In the genomic region with DNA sequence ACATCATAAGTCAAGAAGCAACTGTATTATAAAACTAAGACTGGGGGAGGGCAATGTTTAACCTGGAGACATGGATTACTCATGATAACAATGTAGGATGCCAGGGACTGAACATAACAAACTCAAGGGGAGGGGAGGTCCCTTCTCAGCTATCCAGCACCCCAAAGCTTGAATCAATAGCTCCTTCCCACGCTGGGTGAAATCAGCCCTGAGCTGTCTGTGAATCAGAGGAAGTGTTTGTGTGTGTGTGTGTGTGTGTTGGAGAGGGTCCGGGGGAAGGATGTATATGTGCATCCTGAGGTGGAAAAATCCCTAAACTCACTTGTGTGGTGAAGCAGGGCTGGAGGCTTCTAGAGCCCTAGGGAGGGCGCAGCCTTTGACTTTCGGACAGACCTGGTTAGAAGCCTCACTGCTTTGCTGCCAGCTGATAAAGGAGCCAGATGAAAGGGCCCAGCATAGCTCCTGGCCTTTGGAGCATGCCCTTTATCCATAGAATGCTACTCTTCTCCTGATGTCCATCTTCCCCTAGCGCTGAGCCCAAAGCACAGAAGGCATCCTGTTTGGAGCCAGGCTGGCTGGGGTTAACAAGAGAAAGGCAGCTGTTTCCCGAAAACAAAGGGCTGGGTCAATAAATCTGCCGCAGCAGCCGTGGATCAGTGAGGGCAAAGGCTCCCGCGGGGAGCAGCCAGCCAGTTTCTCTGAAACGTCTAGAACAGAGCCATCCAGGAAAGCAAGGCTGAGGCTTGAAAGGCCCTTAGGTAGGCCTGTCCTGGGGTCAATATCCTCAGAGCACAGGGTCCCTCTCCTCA, we compare ENCODE assay signal across 10 cellular contexts. TPM values are rescaled to one million over a fixed set of nuclear protein-coding genes. Genes with fewer than 3 reads are reported as not detected.
DNase-seq lines count a peak whose midpoint lies in the region; ATAC-seq, FAIRE-seq and TF ChIP-seq lines count a peak whose summit lies in the region.
"Had no signal": no experiment of that assay in that cellular context is flagged by ENCODE, and none has a peak within 500 bp of the region (broad histone marks: within the 10 kb centered on the region; RNA-seq: fewer than 3 reads in every experiment).

No MANE protein-coding gene starts in this region.

- peak; percentile 67 for ATAC-seq in activated naive CD8-positive, alpha-beta T cell treated with anti-CD3 and anti-CD28 coated beads, Interleukin-2, amount 50 U/mL, for 24 hours
- ATAC-seq in SK-N-SH treated with all-trans-retinoic acid at 6 μM for 48 hours (peak; percentile 22), HG03439 (IDR thresholded peaks at IDR 0.05; ENCODE audit: unreplicated experiment) (no peak)

- peaks cover 41% of the 10 kb centered on the region for H3K4me1 ChIP-seq in keratinocyte (ENCODE audit: control insufficient read depth, extremely low read depth, insufficient read depth, low read length)

- H3K27me3 Mint-ChIP-seq in activated naive CD8-positive, alpha-beta T cell treated with anti-CD3 and anti-CD28 coated beads, Interleukin-2, amount 50 U/mL, for 24 hours: peaks cover 2% of the 10 kb centered on the region
- peaks cover 8% of the 10 kb centered on the region for H3K27me3 Mint-ChIP-seq in activated naive CD8-positive, alpha-beta T cell treated with anti-CD3 and anti-CD28 coated beads for 36 hours

- peak overlapping the region; percentile 40 for H3K4me2 ChIP-seq in keratinocyte (ENCODE audit: control insufficient read depth, extremely low read depth, insufficient read depth, low read depth, low read length)

- dilution Hi-C loops in keratinocyte (cut with MboI; ENCODE audit: extremely low pct_ligation_motif_present, low sequenced_read_pairs): loop anchor here (25.0 kb wide), 1 partner anchor 452 kb away; no protein-coding TSS in a partner anchor

- no peak overlapping the region for H3K4me3 Mint-ChIP-seq in activated naive CD8-positive, alpha-beta T cell treated with anti-CD3 and anti-CD28 coated beads, Interleukin-2, amount 50 U/mL, for 24 hours
- H3K4me3 Mint-ChIP-seq in activated naive CD8-positive, alpha-beta T cell treated with anti-CD3 and anti-CD28 coated beads for 36 hours: no peak overlapping the region

- H3K9me1 ChIP-seq in keratinocyte (ENCODE audit: control insufficient read depth, extremely low read depth, insufficient read depth, low read length): peaks cover 2% of the 10 kb centered on the region

- no peaks in the 10 kb centered on the region for H3K9me3 Mint-ChIP-seq in activated naive CD8-positive, alpha-beta T cell treated with anti-CD3 and anti-CD28 coated beads, Interleukin-2, amount 50 U/mL, for 24 hours
- no peaks in the 10 kb centered on the region for H3K9me3 Mint-ChIP-seq in activated naive CD8-positive, alpha-beta T cell treated with anti-CD3 and anti-CD28 coated beads for 36 hours

- FAIRE-seq in keratinocyte (lab: Jason Lieb, UNC) (peak; percentile 86), urothelium cell line (lab: Jason Lieb, UNC) (peak; percentile 13)

- no peaks in the 10 kb centered on the region for H3K36me3 ChIP-seq in keratinocyte (ENCODE audit: control insufficient read depth in 2 of 2, extremely low read depth in 1 of 2, insufficient read depth in 2 of 2, low read length in 2 of 2)

- H3K27ac Mint-ChIP-seq in activated naive CD8-positive, alpha-beta T cell treated with anti-CD3 and anti-CD28 coated beads, Interleukin-2, amount 50 U/mL, for 24 hours: no peak overlapping the region
- no peak overlapping the region for H3K27ac Mint-ChIP-seq in activated naive CD8-positive, alpha-beta T cell treated with anti-CD3 and anti-CD28 coated beads for 36 hours

- no peaks in the 10 kb centered on the region for H4K20me1 ChIP-seq in keratinocyte (ENCODE audit: control insufficient read depth, extremely low read depth, insufficient read depth, low read length)

- H3K4me1 Mint-ChIP-seq in activated naive CD8-positive, alpha-beta T cell treated with anti-CD3 and anti-CD28 coated beads, Interleukin-2, amount 50 U/mL, for 24 hours: no peaks in the 10 kb centered on the region
- H3K4me1 Mint-ChIP-seq in activated naive CD8-positive, alpha-beta T cell treated with anti-CD3 and anti-CD28 coated beads for 36 hours: no peaks in the 10 kb centered on the region

- no peaks in the 10 kb centered on the region for H3K27me3 ChIP-seq in keratinocyte (ENCODE audit: control insufficient read depth, extremely low read depth, insufficient read depth, low read length)

- peak overlapping the region; percentile 60 for H3K27ac ChIP-seq in keratinocyte (ENCODE audit: control insufficient read depth, insufficient read depth, low read length)

- no peaks in the 10 kb centered on the region for H3K36me3 Mint-ChIP-seq in activated naive CD8-positive, alpha-beta T cell treated with anti-CD3 and anti-CD28 coated beads, Interleukin-2, amount 50 U/mL, for 24 hours (ENCODE audit: low read depth)
- H3K36me3 Mint-ChIP-seq in activated naive CD8-positive, alpha-beta T cell treated with anti-CD3 and anti-CD28 coated beads for 36 hours: no peaks in the 10 kb centered on the region

- H3K9me3 ChIP-seq in keratinocyte (ENCODE audit: control insufficient read depth, low read depth, low read length): no peaks in the 10 kb centered on the region

- no peak overlapping the region for H3K4me3 ChIP-seq in keratinocyte (ENCODE audit: control insufficient read depth in 2 of 3, extremely low read depth in 1 of 3, insufficient read depth in 2 of 3, low read depth in 1 of 3, low read length in 3 of 3)

- H3K9ac ChIP-seq in keratinocyte (ENCODE audit: control insufficient read depth, extremely low read depth, insufficient read depth, low read length): peak overlapping the region; percentile 23

- DNase-seq in activated naive CD8-positive, alpha-beta T cell treated with anti-CD3 and anti-CD28 coated beads, Interleukin-2, amount 50 U/mL, for 24 hours: no peak
- DNase-seq in activated naive CD8-positive, alpha-beta T cell treated with anti-CD3 and anti-CD28 coated beads for 36 hours: no peak
- DNase-seq in keratinocyte (ENCODE audit: low read depth, low spot score) (no peak), urothelium cell line (ENCODE audit: low spot score) (no peak), SIG-M5 (lab: John Stamatoyannopoulos, UW) (no peak)
- DNase-seq in stimulated activated CD4-positive, alpha-beta T cell treated with anti-CD3 and anti-CD28 coated beads, Interleukin-15, amount 100 ng/mL, for 24 hours: no peak
- DNase-seq: NCI-H2171 treated with DMSO at 0.1 percent for 48 hours had no signal

- no peak for TF ChIP-seq CTCF in keratinocyte (optimal IDR thresholded peaks at IDR 0.05 in 1 of 3, IDR thresholded peaks at IDR 0.05 in 1 of 3, conservative IDR thresholded peaks at IDR 0.05 in 1 of 3; ENCODE audit: extremely low read depth in 1 of 3, insufficient read depth in 2 of 3, low read length in 3 of 3)

- H3K79me2 ChIP-seq in keratinocyte (ENCODE audit: control insufficient read depth, insufficient read depth, low read length): no peaks in the 10 kb centered on the region

- no peak overlapping the region for H2AFZ ChIP-seq in keratinocyte (ENCODE audit: control insufficient read depth, low read length)

TF ChIP-seq in SK-N-SH treated with all-trans-retinoic acid at 6 μM for 48 hours, 23 proteins besides CTCF, POLR2A, EP300 and RAD21:
- TF ChIP-seq BACH2 (CRISPR knock-in tag; IDR thresholded peaks at IDR 0.05; ENCODE audit: borderline replicate concordance) (no peak), ISL1 (CRISPR knock-in tag; IDR thresholded peaks at IDR 0.05) (no peak), TOX (CRISPR knock-in tag; IDR thresholded peaks at IDR 0.05; ENCODE audit: borderline replicate concordance) (no peak)

RNA-seq across cellular contexts. Expression of gene TNKS1BP1, which starts 35.8 kb away (rescaled TPM):
- 10 to 100 TPM; 20.8 to 22.1 TPM for total RNA-seq in activated naive CD8-positive, alpha-beta T cell treated with anti-CD3 and anti-CD28 coated beads for 36 hours
- polyA plus RNA-seq in keratinocyte: 88.3 to 107 TPM (median 94.3 TPM) in 3 replicates
- 155 TPM for polyA plus RNA-seq in keratinocyte (2011; ENCODE audit: low read depth)
- 73.8 and 93.4 TPM in 2 replicates for polyA plus RNA-seq in keratinocyte (2011; cell fraction: cytosol; rRNA removed)
- 419 and 507 TPM in 2 replicates for polyA plus RNA-seq in keratinocyte (2011; cell fraction: nucleus; rRNA removed)
- polyA plus RNA-seq in keratinocyte (2012; ENCODE audit: low replicate concordance): 200 and 415 TPM in 2 replicates
- polyA minus RNA-seq in keratinocyte: 196 to 291 TPM (median 228 TPM) in 3 replicates
- 155 TPM for polyA minus RNA-seq in keratinocyte (2011; cell fraction: cytosol; rRNA and poly(A)+ RNA removed)
- 200 and 236 TPM in 2 replicates for polyA minus RNA-seq in keratinocyte (2011; cell fraction: nucleus; rRNA and poly(A)+ RNA removed)

RNA-seq across cellular contexts. Expression of gene SSRP1, which starts 46.7 kb away (rescaled TPM):
- 100 to 1,000 TPM; 318 to 332 TPM for total RNA-seq in activated naive CD8-positive, alpha-beta T cell treated with anti-CD3 and anti-CD28 coated beads for 36 hours
- polyA plus RNA-seq in keratinocyte: 64.3 to 139 TPM (median 115 TPM) in 3 replicates
- 80.2 TPM for polyA plus RNA-seq in keratinocyte (2011; ENCODE audit: low read depth)
- polyA plus RNA-seq in keratinocyte (2011; cell fraction: cytosol; rRNA removed): 97.3 and 122 TPM in 2 replicates
- polyA plus RNA-seq in keratinocyte (2011; cell fraction: nucleus; rRNA removed): 74.8 and 78.5 TPM in 2 replicates
- 65.8 and 117 TPM in 2 replicates for polyA plus RNA-seq in keratinocyte (2012; ENCODE audit: low replicate concordance)
- polyA minus RNA-seq in keratinocyte: 102 to 159 TPM (median 129 TPM) in 3 replicates
- polyA minus RNA-seq in keratinocyte (2011; cell fraction: cytosol; rRNA and poly(A)+ RNA removed): 56.2 TPM
- polyA minus RNA-seq in keratinocyte (2011; cell fraction: nucleus; rRNA and poly(A)+ RNA removed): 19.4 and 27.7 TPM in 2 replicates

RNA-seq across cellular contexts. Expression of gene P2RX3, which starts 49.2 kb away (rescaled TPM):
- total RNA-seq in activated naive CD8-positive, alpha-beta T cell treated with anti-CD3 and anti-CD28 coated beads for 36 hours: not detected
- not detected in 3 replicates for polyA plus RNA-seq in keratinocyte
- polyA plus RNA-seq in keratinocyte (2011; ENCODE audit: low read depth): not detected
- polyA plus RNA-seq in keratinocyte (2011; cell fraction: cytosol; rRNA removed): not detected in 2 replicates
- polyA plus RNA-seq in keratinocyte (2011; cell fraction: nucleus; rRNA removed): not detected in 2 replicates
- polyA plus RNA-seq in keratinocyte (2012; ENCODE audit: low replicate concordance): not detected in 2 replicates
- not detected in 3 replicates for polyA minus RNA-seq in keratinocyte
- not detected for polyA minus RNA-seq in keratinocyte (2011; cell fraction: cytosol; rRNA and poly(A)+ RNA removed)
- not detected in 2 replicates for polyA minus RNA-seq in keratinocyte (2011; cell fraction: nucleus; rRNA and poly(A)+ RNA removed)
- total RNA-seq: mononuclear cell had no signal

RNA-seq across cellular contexts. Expression of gene APLNR, which starts 51.9 kb away (rescaled TPM):
- not detected for total RNA-seq in activated naive CD8-positive, alpha-beta T cell treated with anti-CD3 and anti-CD28 coated beads for 36 hours
- 0.03 TPM in 1 of 3 replicates, not detected in the others for polyA plus RNA-seq in keratinocyte
- not detected for polyA plus RNA-seq in keratinocyte (2011; ENCODE audit: low read depth)
- polyA plus RNA-seq in keratinocyte (2011; cell fraction: cytosol; rRNA removed): not detected in 2 replicates
- not detected in 2 replicates for polyA plus RNA-seq in keratinocyte (2011; cell fraction: nucleus; rRNA removed)
- 0.17 TPM in 1 of 2 replicates, not detected in the other for polyA plus RNA-seq in keratinocyte (2012; ENCODE audit: low replicate concordance)
- not detected in 3 replicates for polyA minus RNA-seq in keratinocyte
- polyA minus RNA-seq in keratinocyte (2011; cell fraction: cytosol; rRNA and poly(A)+ RNA removed): not detected
- not detected in 2 replicates for polyA minus RNA-seq in keratinocyte (2011; cell fraction: nucleus; rRNA and poly(A)+ RNA removed)
- total RNA-seq: mononuclear cell had no signal
